1 cellular context compared by ENCODE assay signal in the genomic region with DNA sequence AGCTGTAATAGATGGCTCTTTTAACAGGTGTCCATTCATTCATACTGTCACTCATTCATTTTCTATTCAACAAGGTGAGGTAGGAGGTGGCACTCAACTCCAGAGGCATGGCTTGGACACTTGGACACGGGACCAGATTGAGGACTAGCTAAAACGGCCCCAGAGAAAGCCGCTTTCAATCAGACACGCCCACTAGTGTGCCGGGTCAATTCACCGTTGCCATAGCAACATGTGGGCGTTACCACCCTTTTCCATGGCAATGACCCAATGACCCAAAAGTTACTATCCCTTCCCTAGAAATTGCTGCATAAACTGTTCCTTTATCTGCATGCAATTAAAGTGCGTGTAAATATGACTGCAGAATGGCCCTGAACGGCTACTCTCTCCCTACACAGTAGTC.
TF ChIP-seq lines count a peak whose summit lies in the region.

No MANE protein-coding gene starts in this region.

TF ChIP-seq in HepG2, 621 proteins besides CTCF, POLR2A, EP300 and RAD21:
- TF ChIP-seq AHR (CRISPR knock-in tag; IDR thresholded peaks at IDR 0.05) (no peak), ZNF724P (CRISPR knock-in tag; IDR thresholded peaks at IDR 0.05; ENCODE audit: borderline replicate concordance) (0 out of 2 replicates have a peak, but pooled peaks have one; percentile 12), RFXANK (CRISPR knock-in tag; IDR thresholded peaks at IDR 0.05) (no peak), RFX3 (CRISPR knock-in tag; IDR thresholded peaks at IDR 0.05) (peak; percentile 83), ZNF10 (CRISPR knock-in tag; IDR thresholded peaks at IDR 0.05; ENCODE audit: borderline replicate concordance, low read depth) (no peak), RFX5 (IDR thresholded peaks at IDR 0.05; ENCODE audit: low read depth, low read length) (peak; percentile 38; the same call in 1 of the 2 replicates), ZIK1 (CRISPR knock-in tag; IDR thresholded peaks at IDR 0.05; ENCODE audit: borderline replicate concordance, low read depth) (no peak), EHMT2 (IDR thresholded peaks at IDR 0.05; ENCODE audit: borderline replicate concordance, low read depth, low read length) (0 out of 2 replicates have a peak, but pooled peaks have one; percentile 8), RFX1 (IDR thresholded peaks at IDR 0.05) (peak; percentile 80), CREM (IDR thresholded peaks at IDR 0.05) (no peak), CREM (CRISPR knock-in tag; IDR thresholded peaks at IDR 0.05) (no peak), SMARCE1 (IDR thresholded peaks at IDR 0.05; ENCODE audit: borderline replicate concordance) (no peak)
- TF ChIP-seq, protein P1, sequence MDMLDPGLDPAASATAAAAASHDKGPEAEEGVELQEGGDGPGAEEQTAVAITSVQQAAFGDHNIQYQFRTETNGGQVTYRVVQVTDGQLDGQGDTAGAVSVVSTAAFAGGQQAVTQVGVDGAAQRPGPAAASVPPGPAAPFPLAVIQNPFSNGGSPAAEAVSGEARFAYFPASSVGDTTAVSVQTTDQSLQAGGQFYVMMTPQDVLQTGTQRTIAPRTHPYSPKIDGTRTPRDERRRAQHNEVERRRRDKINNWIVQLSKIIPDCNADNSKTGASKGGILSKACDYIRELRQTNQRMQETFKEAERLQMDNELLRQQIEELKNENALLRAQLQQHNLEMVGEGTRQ (IDR thresholded peaks at IDR 0.05; ENCODE audit: low read depth, low read length): no peak
- TF ChIP-seq, protein P1 (CRISPR knock-in tag; IDR thresholded peaks at IDR 0.05; ENCODE audit: borderline replicate concordance): no peak
- TF ChIP-seq, protein P2, sequence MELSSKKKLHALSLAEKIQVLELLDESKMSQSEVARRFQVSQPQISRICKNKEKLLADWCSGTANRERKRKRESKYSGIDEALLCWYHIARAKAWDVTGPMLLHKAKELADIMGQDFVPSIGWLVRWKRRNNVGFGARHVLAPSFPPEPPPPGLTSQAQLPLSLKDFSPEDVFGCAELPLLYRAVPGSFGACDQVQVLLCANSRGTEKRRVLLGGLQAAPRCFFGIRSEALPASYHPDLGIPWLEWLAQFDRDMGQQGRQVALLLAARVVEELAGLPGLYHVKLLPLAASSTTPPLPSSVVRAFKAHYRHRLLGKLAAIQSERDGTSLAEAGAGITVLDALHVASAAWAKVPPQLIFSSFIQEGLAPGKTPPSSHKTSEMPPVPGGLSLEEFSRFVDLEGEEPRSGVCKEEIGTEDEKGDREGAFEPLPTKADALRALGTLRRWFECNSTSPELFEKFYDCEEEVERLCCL (CRISPR knock-in tag; IDR thresholded peaks at IDR 0.05; ENCODE audit: borderline replicate concordance): 0 out of 2 replicates have a peak, but pooled peaks have one; percentile 17
TF ChIP-seq in HepG2: peak in this region for 6.
